ENCODE assay signal across 11 cellular contexts in the genomic region with DNA sequence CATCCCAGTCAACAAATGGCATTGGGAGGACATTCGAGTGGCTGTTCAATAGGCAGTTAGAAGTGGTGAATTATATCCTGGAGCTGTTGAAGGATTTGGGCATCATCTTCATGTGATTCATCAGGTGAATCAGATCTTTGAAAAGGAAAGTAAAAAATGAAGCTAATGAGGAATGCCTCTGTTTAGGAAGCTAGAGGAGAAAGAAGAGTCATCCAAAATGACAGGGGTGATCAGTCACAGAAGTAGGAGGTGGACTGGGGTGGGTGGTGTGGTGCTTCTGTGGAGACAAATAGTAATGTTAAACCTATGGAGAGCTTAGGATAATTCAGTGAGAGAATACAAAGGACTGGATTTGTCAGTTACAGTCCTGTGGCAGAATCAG. TPM values are rescaled to one million over a fixed set of nuclear protein-coding genes. Genes with fewer than 3 reads are reported as not detected.
DNase-seq lines count a peak whose midpoint lies in the region; ATAC-seq, FAIRE-seq and TF ChIP-seq lines count a peak whose summit lies in the region.
"Had no signal": no experiment of that assay in that cellular context is flagged by ENCODE, and none has a peak within 500 bp of the region (broad histone marks: within the 10 kb centered on the region; RNA-seq: fewer than 3 reads in every experiment).

No MANE protein-coding gene starts in this region.

- no peaks in the 10 kb centered on the region for H4K20me1 ChIP-seq in keratinocyte (ENCODE audit: control insufficient read depth, extremely low read depth, insufficient read depth, low read length)

- no peak for TF ChIP-seq CTCF in keratinocyte (optimal IDR thresholded peaks at IDR 0.05 in 1 of 3, IDR thresholded peaks at IDR 0.05 in 1 of 3, conservative IDR thresholded peaks at IDR 0.05 in 1 of 3; ENCODE audit: extremely low read depth in 1 of 3, insufficient read depth in 2 of 3, low read length in 3 of 3)

- H3K9me3 Mint-ChIP-seq in activated T-cell treated with anti-CD3 and anti-CD28 coated beads, Interleukin-2, amount 50 U/mL, for 72 hours, result no peaks in the 10 kb centered on the region
- H3K9me3 Mint-ChIP-seq: central memory CD8-positive, alpha-beta T cell had no signal

- H3K9me1 ChIP-seq in keratinocyte (ENCODE audit: control insufficient read depth, extremely low read depth, insufficient read depth, low read length), result no peaks in the 10 kb centered on the region

- TF ChIP-seq POLR2A in GM12891 (IDR thresholded peaks at IDR 0.05; ENCODE audit: low read depth, low read length), result no peak

- H3K4me3 ChIP-seq in ACC112 (ENCODE audit: low read depth, low read length) (peak overlapping the region; percentile 46), keratinocyte (ENCODE audit: control insufficient read depth in 2 of 3, extremely low read depth in 1 of 3, insufficient read depth in 2 of 3, low read depth in 1 of 3, low read length in 3 of 3) (peak overlapping the region in 2 of 3 experiments; percentile 29 to 50)

- H3K4me2 ChIP-seq in keratinocyte (ENCODE audit: control insufficient read depth, extremely low read depth, insufficient read depth, low read depth, low read length), result peak overlapping the region; percentile 74

- peaks cover 44% of the 10 kb centered on the region for H3K4me1 ChIP-seq in ACC112 (ENCODE audit: control insufficient read depth, insufficient read depth, low read length, unreplicated experiment)
- H3K4me1 ChIP-seq in keratinocyte (ENCODE audit: control insufficient read depth, extremely low read depth, insufficient read depth, low read length), result peaks cover 52% of the 10 kb centered on the region

- peak overlapping the region; percentile 69 for H3K9ac ChIP-seq in keratinocyte (ENCODE audit: control insufficient read depth, extremely low read depth, insufficient read depth, low read length)

- H3K27me3 ChIP-seq in ACC112 (ENCODE audit: insufficient read depth, low read length) (no peaks in the 10 kb centered on the region), keratinocyte (ENCODE audit: control insufficient read depth, extremely low read depth, insufficient read depth, low read length) (no peaks in the 10 kb centered on the region)

- H3K36me3 ChIP-seq in ACC112 (ENCODE audit: insufficient read depth, low read length), result no peaks in the 10 kb centered on the region
- H3K36me3 ChIP-seq in keratinocyte (ENCODE audit: control insufficient read depth in 2 of 2, extremely low read depth in 1 of 2, insufficient read depth in 2 of 2, low read length in 2 of 2), result no peaks in the 10 kb centered on the region

- peak overlapping the region; percentile 42 for H3K27ac ChIP-seq in ACC112 (ENCODE audit: low read depth, low read length)
- H3K27ac ChIP-seq in keratinocyte (ENCODE audit: control insufficient read depth, insufficient read depth, low read length), result peak overlapping the region; percentile 89

- peaks cover 14% of the 10 kb centered on the region for H3K79me2 ChIP-seq in ACC112 (ENCODE audit: control insufficient read depth, insufficient read depth, low read length, unreplicated experiment)
- H3K79me2 ChIP-seq in keratinocyte (ENCODE audit: control insufficient read depth, insufficient read depth, low read length), result peaks cover 47% of the 10 kb centered on the region

- peak overlapping the region; percentile 25 to 37 for H3K4me3 Mint-ChIP-seq in activated T-cell treated with anti-CD3 and anti-CD28 coated beads, Interleukin-2, amount 50 U/mL, for 72 hours
- H3K4me3 Mint-ChIP-seq: central memory CD8-positive, alpha-beta T cell had no signal

- no peaks in the 10 kb centered on the region for H3K9me3 ChIP-seq in keratinocyte (ENCODE audit: control insufficient read depth, low read depth, low read length)

- H2AFZ ChIP-seq in ACC112 (ENCODE audit: low read length, unreplicated experiment), result no peak overlapping the region
- H2AFZ ChIP-seq in keratinocyte (ENCODE audit: control insufficient read depth, low read length), result no peak overlapping the region

- ATAC-seq in activated T-cell treated with anti-CD3 and anti-CD28 coated beads, Interleukin-2, amount 50 U/mL, for 72 hours (replicated peaks in 1 of 2), result no peak
- ATAC-seq in HG03378 (IDR thresholded peaks at IDR 0.05; ENCODE audit: unreplicated experiment), result no peak

- peak; percentile 52 for FAIRE-seq in GM12891 (lab: Jason Lieb, UNC)
- peak; percentile 77 for FAIRE-seq in keratinocyte (lab: Jason Lieb, UNC)
- FAIRE-seq: kidney had no signal

- H3K27me3 Mint-ChIP-seq in activated T-cell treated with anti-CD3 and anti-CD28 coated beads, Interleukin-2, amount 50 U/mL, for 72 hours (ENCODE audit: low read depth), result no peaks in the 10 kb centered on the region
- H3K27me3 Mint-ChIP-seq: central memory CD8-positive, alpha-beta T cell had no signal

- dilution Hi-C loops in keratinocyte (cut with MboI; ENCODE audit: extremely low pct_ligation_motif_present, low sequenced_read_pairs), result no loop called here

- H3K36me3 Mint-ChIP-seq in activated T-cell treated with anti-CD3 and anti-CD28 coated beads, Interleukin-2, amount 50 U/mL, for 72 hours (ENCODE audit: insufficient read depth in 2 of 2), result no peaks in the 10 kb centered on the region

- peak overlapping the region; percentile 21 for H3K27ac Mint-ChIP-seq in activated T-cell treated with anti-CD3 and anti-CD28 coated beads, Interleukin-2, amount 50 U/mL, for 72 hours

- DNase-seq in GM12891 (ENCODE audit: insufficient read length, low spot score) (no peak), keratinocyte (ENCODE audit: low read depth, low spot score) (peak; percentile 67), NOMO-1 (lab: John Stamatoyannopoulos, UW; ENCODE audit: unreplicated experiment in 2 of 2) (no peak), SK-N-DZ (ENCODE audit: low spot score) (no peak)
- peak in 1 of 2 donors; percentile 32 for DNase-seq in activated T-cell treated with anti-CD3 and anti-CD28 coated beads, Interleukin-2, amount 50 U/mL, for 72 hours
- no peak for DNase-seq in stimulated activated CD8-positive, alpha-beta memory T cell treated with anti-CD3 and anti-CD28 coated beads, Interleukin-4, amount 100 ng/mL, for 48 hours
- DNase-seq: Kasumi-1, kidney had no signal

- H3K4me1 Mint-ChIP-seq in activated T-cell treated with anti-CD3 and anti-CD28 coated beads, Interleukin-2, amount 50 U/mL, for 72 hours (ENCODE audit: low read depth), result peaks cover 56% of the 10 kb centered on the region

TF ChIP-seq in GM12891, 5 proteins besides CTCF, POLR2A, EP300 and RAD21:
- TF ChIP-seq TAF1 (IDR thresholded peaks at IDR 0.05; ENCODE audit: low read depth, low read length) (no peak), SPI1 (IDR thresholded peaks at IDR 0.05; ENCODE audit: low read depth, low read length) (no peak), POLR2AphosphoS5 (IDR thresholded peaks at IDR 0.05; ENCODE audit: low read depth, low read length) (no peak), POU2F2 (IDR thresholded peaks at IDR 0.05; ENCODE audit: low read depth, low read length) (no peak), PAX5 (IDR thresholded peaks at IDR 0.05; ENCODE audit: insufficient read depth, low read length, severe bottlenecking) (no peak)

RNA-seq across cellular contexts. Expression of gene DIP2B, which starts 32.7 kb away (rescaled TPM):
- polyA plus RNA-seq in GM12891 (2012; ENCODE audit: low read depth, missing spikeins), result 8.7 TPM
- 10 to 100 TPM; 25.4 to 28.1 TPM for total RNA-seq in activated T-cell treated with anti-CD3 and anti-CD28 coated beads, Interleukin-2, amount 50 U/mL, for 72 hours
- 29.7 to 30.2 TPM (median 30.2 TPM) in 3 replicates for polyA plus RNA-seq in keratinocyte
- polyA plus RNA-seq in keratinocyte (2011; ENCODE audit: low read depth), result 9.5 TPM
- 17.2 and 28.4 TPM in 2 replicates for polyA plus RNA-seq in keratinocyte (2011; cell fraction: cytosol; rRNA removed)
- 43.5 and 49.3 TPM in 2 replicates for polyA plus RNA-seq in keratinocyte (2011; cell fraction: nucleus; rRNA removed)
- polyA plus RNA-seq in keratinocyte (2012; ENCODE audit: low replicate concordance), result 18.2 and 20.6 TPM in 2 replicates
- 79.5 to 84.6 TPM (median 80.3 TPM) in 3 replicates for polyA minus RNA-seq in keratinocyte
- polyA minus RNA-seq in keratinocyte (2011; cell fraction: cytosol; rRNA and poly(A)+ RNA removed), result 38.6 TPM
- 71.1 and 114 TPM in 2 replicates for polyA minus RNA-seq in keratinocyte (2011; cell fraction: nucleus; rRNA and poly(A)+ RNA removed)
- polyA plus RNA-seq in SK-N-DZ (2014; cell fraction: cytosol; rRNA removed), result 21.8 and 25.9 TPM in 2 replicates
- 14.7 and 20.2 TPM in 2 replicates for polyA plus RNA-seq in SK-N-DZ (2014; cell fraction: nucleus; rRNA removed)
